ENCODE assay signal across 8 cellular contexts in genomic region chr15:63043391-63044076, GRCh38. TPM values are rescaled to one million over a fixed set of nuclear protein-coding genes. Genes with fewer than 3 reads are reported as not detected.
A peak's percentile ranks its signal among the peaks of the same experiment; 100 is the strongest.
DNase-seq lines count a peak whose midpoint lies in the region; ATAC-seq and TF ChIP-seq lines count a peak whose summit lies in the region.

No MANE protein-coding gene starts in this region.

- 1% methylated on average over 54 of the region's 54 CpGs for WGBS in sigmoid colon, 2 donors

- intact Hi-C loops in activated naive CD4-positive, alpha-beta T cell treated with anti-CD3 and anti-CD28 coated beads for 36 hours (cut with micrococcal nuclease): no loop called here
- intact Hi-C loops in activated T-helper 2 cell treated with anti-CD3 and anti-CD28 coated beads, Interferon-gamma antibody, Interleukin-2, Interleukin-4, amounts not matched to agents 10 μg/mL and 5 μg/mL and 100 μg/mL, durations not matched to agents 14 hours and 24 hours and 36 hours (cut with micrococcal nuclease): loop anchor here (10.0 kb wide), 1 partner anchor 151 kb away; no protein-coding TSS in a partner anchor
- intact Hi-C loops in left ventricle myocardium superior (cut with micrococcal nuclease) (loop anchor here (10.0 kb wide), 1 partner anchor 199 kb away; no protein-coding TSS in a partner anchor), sigmoid colon (cut with DNase I) (loop anchor here (2.0 to 5.0 kb wide), 3 partner anchors 166 to 261 kb away; no protein-coding TSS in a partner anchor)

- peaks cover 13% of the 10 kb centered on the region for H3K4me1 Mint-ChIP-seq in activated naive CD4-positive, alpha-beta T cell treated with anti-CD3 and anti-CD28 coated beads for 36 hours (ENCODE audit: low read depth)
- peaks cover 6% of the 10 kb centered on the region for H3K4me1 Mint-ChIP-seq in activated T-helper 2 cell treated with anti-CD3 and anti-CD28 coated beads, Interferon-gamma antibody, Interleukin-2, Interleukin-4, amounts not matched to agents 10 μg/mL and 5 μg/mL and 100 μg/mL, durations not matched to agents 14 hours and 24 hours and 36 hours (ENCODE audit: low read depth)

- no peaks in the 10 kb centered on the region for H3K9me3 Mint-ChIP-seq in activated naive CD4-positive, alpha-beta T cell treated with anti-CD3 and anti-CD28 coated beads for 36 hours
- H3K9me3 Mint-ChIP-seq in activated T-helper 2 cell treated with anti-CD3 and anti-CD28 coated beads, Interferon-gamma antibody, Interleukin-2, Interleukin-4, amounts not matched to agents 10 μg/mL and 5 μg/mL and 100 μg/mL, durations not matched to agents 14 hours and 24 hours and 36 hours: no peaks in the 10 kb centered on the region

- no peak for TF ChIP-seq EP300 in sigmoid colon (IDR thresholded peaks at IDR 0.05)

- CTCF ChIA-PET in activated naive CD4-positive, alpha-beta T cell treated with anti-CD3 and anti-CD28 coated beads for 36 hours (lab: Charles Lee): interaction anchor here (1.4 kb wide), 1 partner anchor 51 kb away, joined by 7 read pairs; no protein-coding TSS in a partner anchor

- TF ChIP-seq CTCF in sigmoid colon (IDR thresholded peaks at IDR 0.05): no peak

- no peak for TF ChIP-seq POLR2A in sigmoid colon (IDR thresholded peaks at IDR 0.05)

- peak overlapping the region; percentile 37 for H3K4me3 Mint-ChIP-seq in activated naive CD4-positive, alpha-beta T cell treated with anti-CD3 and anti-CD28 coated beads for 36 hours
- peak overlapping the region; percentile 68 for H3K4me3 Mint-ChIP-seq in activated T-helper 2 cell treated with anti-CD3 and anti-CD28 coated beads, Interferon-gamma antibody, Interleukin-2, Interleukin-4, amounts not matched to agents 10 μg/mL and 5 μg/mL and 100 μg/mL, durations not matched to agents 14 hours and 24 hours and 36 hours (ENCODE audit: low read depth)

- peak; percentile 7 for DNase-seq in activated naive CD4-positive, alpha-beta T cell treated with anti-CD3 and anti-CD28 coated beads for 36 hours
- DNase-seq in activated naive CD4-positive, alpha-beta T cell treated with Interleukin-2 at 50 U/mL for 16 hours: no peak
- no peak for DNase-seq in activated T-helper 2 cell treated with anti-CD3 and anti-CD28 coated beads, Interferon-gamma antibody, Interleukin-2, Interleukin-4, amounts not matched to agents 10 μg/mL and 5 μg/mL and 100 μg/mL, durations not matched to agents 14 hours and 24 hours and 36 hours (ENCODE audit: low spot score)
- DNase-seq in left ventricle myocardium superior: peak; percentile 62
- DNase-seq in sigmoid colon: peak; percentile 84
- DNase-seq in activated gamma-delta T cell (lab: John Stamatoyannopoulos, UW): no peak
- DNase-seq in inferior parietal cortex (ENCODE audit: extremely low spot score): no peak

- H3K4me3 ChIP-seq in sigmoid colon: peak overlapping the region; percentile 78 to 90 (median 87)

- peaks cover 12 to 44% (median 19%) of the 10 kb centered on the region in 4 donors for H3K36me3 ChIP-seq in sigmoid colon

- H3K27ac ChIP-seq in sigmoid colon: peak overlapping the region; percentile 97 to 99 (median 98)

- no peaks in the 10 kb centered on the region for H3K27me3 ChIP-seq in sigmoid colon

- no peak overlapping the region for H3K27ac Mint-ChIP-seq in activated naive CD4-positive, alpha-beta T cell treated with anti-CD3 and anti-CD28 coated beads for 36 hours
- H3K27ac Mint-ChIP-seq in activated T-helper 2 cell treated with anti-CD3 and anti-CD28 coated beads, Interferon-gamma antibody, Interleukin-2, Interleukin-4, amounts not matched to agents 10 μg/mL and 5 μg/mL and 100 μg/mL, durations not matched to agents 14 hours and 24 hours and 36 hours: no peak overlapping the region

- H3K4me1 ChIP-seq in sigmoid colon: peaks cover 0 to 19% (median 7%) of the 10 kb centered on the region in 4 donors

- peaks cover 50% of the 10 kb centered on the region for H3K27me3 Mint-ChIP-seq in activated naive CD4-positive, alpha-beta T cell treated with anti-CD3 and anti-CD28 coated beads for 36 hours (ENCODE audit: low read depth)
- peaks cover 82% of the 10 kb centered on the region for H3K27me3 Mint-ChIP-seq in activated T-helper 2 cell treated with anti-CD3 and anti-CD28 coated beads, Interferon-gamma antibody, Interleukin-2, Interleukin-4, amounts not matched to agents 10 μg/mL and 5 μg/mL and 100 μg/mL, durations not matched to agents 14 hours and 24 hours and 36 hours (ENCODE audit: low read depth)

- H3K36me3 Mint-ChIP-seq in activated naive CD4-positive, alpha-beta T cell treated with anti-CD3 and anti-CD28 coated beads for 36 hours (ENCODE audit: low read depth): no peaks in the 10 kb centered on the region
- no peaks in the 10 kb centered on the region for H3K36me3 Mint-ChIP-seq in activated T-helper 2 cell treated with anti-CD3 and anti-CD28 coated beads, Interferon-gamma antibody, Interleukin-2, Interleukin-4, amounts not matched to agents 10 μg/mL and 5 μg/mL and 100 μg/mL, durations not matched to agents 14 hours and 24 hours and 36 hours (ENCODE audit: low read depth)

- ATAC-seq in left ventricle myocardium superior: peak; percentile 3
- no peak for ATAC-seq in GM21737 (IDR thresholded peaks at IDR 0.05; ENCODE audit: unreplicated experiment)

- H3K9me3 ChIP-seq in sigmoid colon: no peaks in the 10 kb centered on the region

RNA-seq across cellular contexts. Expression of gene TPM1, which starts 1.0 kb away (rescaled TPM):
- 10 to 100 TPM; 10.5 to 10.7 TPM for total RNA-seq in activated naive CD4-positive, alpha-beta T cell treated with anti-CD3 and anti-CD28 coated beads for 36 hours
- 11.1 and 13.5 TPM in 2 replicates for total RNA-seq in activated T-helper 2 cell treated with anti-CD3 and anti-CD28 coated beads, Interferon-gamma antibody, Interleukin-2, Interleukin-4, amounts not matched to agents 10 μg/mL and 5 μg/mL and 100 μg/mL, durations not matched to agents 14 hours and 24 hours and 36 hours
- 14,056 TPM for total RNA-seq in left ventricle myocardium superior
- total RNA-seq in sigmoid colon: 1,000 to 10,000 TPM; 2,634 to 4,179 (median 3,850) TPM
- 100 to 1,000 TPM; 438 to 950 (median 563) TPM for polyA plus RNA-seq in sigmoid colon

Comparison
In these comparisons a context has a peak if more than half of its experiments do, and no peak if none do; other contexts are left out.
1. DNase-seq: peak in activated naive CD4-positive, alpha-beta T cell treated with anti-CD3 and anti-CD28 coated beads for 36 hours (single experiment), left ventricle myocardium superior (single experiment) and sigmoid colon (single experiment); none in activated naive CD4-positive, alpha-beta T cell treated with Interleukin-2 at 50 U/mL for 16 hours (single experiment), activated T-helper 2 cell treated with anti-CD3 and anti-CD28 coated beads, Interferon-gamma antibody, Interleukin-2, Interleukin-4, amounts not matched to agents 10 μg/mL and 5 μg/mL and 100 μg/mL, durations not matched to agents 14 hours and 24 hours and 36 hours (single experiment), activated gamma-delta T cell (single experiment) and inferior parietal cortex (single experiment).
2. RNA of gene TPM1, which starts 1.0 kb away (total RNA-seq): 14,056 TPM in left ventricle myocardium superior (single experiment) and 2,634 to 4,179 TPM in sigmoid colon; 11.1 to 13.5 TPM in activated T-helper 2 cell treated with anti-CD3 and anti-CD28 coated beads, Interferon-gamma antibody, Interleukin-2, Interleukin-4, amounts not matched to agents 10 μg/mL and 5 μg/mL and 100 μg/mL, durations not matched to agents 14 hours and 24 hours and 36 hours and 10.5 to 10.7 TPM in activated naive CD4-positive, alpha-beta T cell treated with anti-CD3 and anti-CD28 coated beads for 36 hours; every median in the first group is over 100 times any median in the second.